In the genomic region with DNA sequence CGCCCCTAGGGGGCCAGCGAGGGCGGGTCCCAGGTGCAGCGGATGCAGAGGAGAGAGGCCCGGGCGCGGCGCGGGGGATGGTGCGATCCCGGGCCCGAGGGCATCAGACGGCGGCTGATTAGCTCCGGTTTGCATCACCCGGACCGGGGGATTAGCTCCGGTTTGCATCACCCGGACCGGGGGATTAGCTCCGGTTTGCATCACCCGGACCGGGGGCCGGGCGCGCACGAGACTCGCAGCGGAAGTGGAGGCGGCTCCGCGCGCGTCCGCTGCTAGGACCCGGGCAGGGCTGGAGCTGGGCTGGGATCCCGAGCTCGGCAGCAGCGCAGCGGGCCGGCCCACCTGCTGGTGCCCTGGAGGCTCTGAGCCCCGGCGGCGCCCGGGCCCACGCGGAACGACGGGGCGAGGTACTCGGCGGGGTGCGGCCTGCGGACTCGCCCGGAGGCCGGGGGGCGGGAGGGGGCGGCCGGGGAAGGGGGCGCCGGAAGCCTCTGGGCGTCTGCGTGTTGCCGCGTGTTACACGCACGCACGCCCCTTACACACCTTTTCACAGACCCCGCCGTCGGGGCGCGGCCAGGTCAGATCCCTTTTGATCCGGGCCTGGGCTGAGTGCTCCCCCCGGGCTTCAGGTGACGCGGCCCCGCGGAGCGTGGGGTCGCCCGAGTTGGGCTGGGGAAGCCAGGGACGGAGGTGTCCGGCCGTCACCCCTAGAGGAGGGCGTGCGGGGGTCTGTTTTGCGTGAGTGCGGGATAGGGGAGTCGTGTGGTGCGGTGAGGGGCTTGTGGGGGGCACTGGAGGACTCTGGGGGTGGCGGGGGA, we compare ENCODE assay signal across 1 cellular context.
TF ChIP-seq lines count a peak whose summit lies in the region.

No MANE protein-coding gene starts in this region.

TF ChIP-seq in SK-N-SH, 30 proteins besides CTCF, POLR2A, EP300 and RAD21 (continued from another document):
- TF ChIP-seq TAF1 (IDR thresholded peaks at IDR 0.05; ENCODE audit: borderline replicate concordance, low read depth, low read length) (peak; percentile 50; the same call in 1 of the 2 replicates), SIN3A (IDR thresholded peaks at IDR 0.05; ENCODE audit: borderline replicate concordance, low read depth, low read length) (0 out of 2 replicates have a peak, but pooled peaks have one; percentile 38), CHD2 (IDR thresholded peaks at IDR 0.05; ENCODE audit: low read length, partially characterized antibody) (no peak), RXRA (IDR thresholded peaks at IDR 0.05; ENCODE audit: borderline replicate concordance, low read depth) (no peak), FOXJ3 (CRISPR knock-in tag; IDR thresholded peaks at IDR 0.05) (no peak), RCOR1 (IDR thresholded peaks at IDR 0.05; ENCODE audit: low read length) (no peak), YY1 (IDR thresholded peaks at IDR 0.05; ENCODE audit: low read depth) (0 out of 2 replicates have a peak, but pooled peaks have one; percentile 28), TEAD4 (IDR thresholded peaks at IDR 0.05; ENCODE audit: borderline replicate concordance, insufficient read depth) (no peak), EZH2phosphoT487 (IDR thresholded peaks at IDR 0.05; ENCODE audit: borderline replicate concordance, low read depth) (no peak), MEF2A (IDR thresholded peaks at IDR 0.05; ENCODE audit: borderline replicate concordance, low read depth) (no peak), FOXM1 (IDR thresholded peaks at IDR 0.05; ENCODE audit: low read depth) (no peak)
- TF ChIP-seq, protein P1, sequence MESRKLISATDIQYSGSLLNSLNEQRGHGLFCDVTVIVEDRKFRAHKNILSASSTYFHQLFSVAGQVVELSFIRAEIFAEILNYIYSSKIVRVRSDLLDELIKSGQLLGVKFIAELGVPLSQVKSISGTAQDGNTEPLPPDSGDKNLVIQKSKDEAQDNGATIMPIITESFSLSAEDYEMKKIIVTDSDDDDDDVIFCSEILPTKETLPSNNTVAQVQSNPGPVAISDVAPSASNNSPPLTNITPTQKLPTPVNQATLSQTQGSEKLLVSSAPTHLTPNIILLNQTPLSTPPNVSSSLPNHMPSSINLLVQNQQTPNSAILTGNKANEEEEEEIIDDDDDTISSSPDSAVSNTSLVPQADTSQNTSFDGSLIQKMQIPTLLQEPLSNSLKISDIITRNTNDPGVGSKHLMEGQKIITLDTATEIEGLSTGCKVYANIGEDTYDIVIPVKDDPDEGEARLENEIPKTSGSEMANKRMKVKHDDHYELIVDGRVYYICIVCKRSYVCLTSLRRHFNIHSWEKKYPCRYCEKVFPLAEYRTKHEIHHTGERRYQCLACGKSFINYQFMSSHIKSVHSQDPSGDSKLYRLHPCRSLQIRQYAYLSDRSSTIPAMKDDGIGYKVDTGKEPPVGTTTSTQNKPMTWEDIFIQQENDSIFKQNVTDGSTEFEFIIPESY (IDR thresholded peaks at IDR 0.05; ENCODE audit: borderline replicate concordance, low read depth), result no peak
- TF ChIP-seq, protein P2, sequence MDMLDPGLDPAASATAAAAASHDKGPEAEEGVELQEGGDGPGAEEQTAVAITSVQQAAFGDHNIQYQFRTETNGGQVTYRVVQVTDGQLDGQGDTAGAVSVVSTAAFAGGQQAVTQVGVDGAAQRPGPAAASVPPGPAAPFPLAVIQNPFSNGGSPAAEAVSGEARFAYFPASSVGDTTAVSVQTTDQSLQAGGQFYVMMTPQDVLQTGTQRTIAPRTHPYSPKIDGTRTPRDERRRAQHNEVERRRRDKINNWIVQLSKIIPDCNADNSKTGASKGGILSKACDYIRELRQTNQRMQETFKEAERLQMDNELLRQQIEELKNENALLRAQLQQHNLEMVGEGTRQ (IDR thresholded peaks at IDR 0.05; ENCODE audit: borderline replicate concordance, low read depth, low read length), result no peak
- TF ChIP-seq, protein P3, sequence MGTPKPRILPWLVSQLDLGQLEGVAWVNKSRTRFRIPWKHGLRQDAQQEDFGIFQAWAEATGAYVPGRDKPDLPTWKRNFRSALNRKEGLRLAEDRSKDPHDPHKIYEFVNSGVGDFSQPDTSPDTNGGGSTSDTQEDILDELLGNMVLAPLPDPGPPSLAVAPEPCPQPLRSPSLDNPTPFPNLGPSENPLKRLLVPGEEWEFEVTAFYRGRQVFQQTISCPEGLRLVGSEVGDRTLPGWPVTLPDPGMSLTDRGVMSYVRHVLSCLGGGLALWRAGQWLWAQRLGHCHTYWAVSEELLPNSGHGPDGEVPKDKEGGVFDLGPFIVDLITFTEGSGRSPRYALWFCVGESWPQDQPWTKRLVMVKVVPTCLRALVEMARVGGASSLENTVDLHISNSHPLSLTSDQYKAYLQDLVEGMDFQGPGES (IDR thresholded peaks at IDR 0.05; ENCODE audit: low read depth, low read length), result no peak
- TF ChIP-seq, protein P4, sequence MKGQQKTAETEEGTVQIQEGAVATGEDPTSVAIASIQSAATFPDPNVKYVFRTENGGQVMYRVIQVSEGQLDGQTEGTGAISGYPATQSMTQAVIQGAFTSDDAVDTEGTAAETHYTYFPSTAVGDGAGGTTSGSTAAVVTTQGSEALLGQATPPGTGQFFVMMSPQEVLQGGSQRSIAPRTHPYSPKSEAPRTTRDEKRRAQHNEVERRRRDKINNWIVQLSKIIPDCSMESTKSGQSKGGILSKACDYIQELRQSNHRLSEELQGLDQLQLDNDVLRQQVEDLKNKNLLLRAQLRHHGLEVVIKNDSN (IDR thresholded peaks at IDR 0.05; ENCODE audit: borderline replicate concordance, low read depth), result no peak
- TF ChIP-seq, protein P5, sequence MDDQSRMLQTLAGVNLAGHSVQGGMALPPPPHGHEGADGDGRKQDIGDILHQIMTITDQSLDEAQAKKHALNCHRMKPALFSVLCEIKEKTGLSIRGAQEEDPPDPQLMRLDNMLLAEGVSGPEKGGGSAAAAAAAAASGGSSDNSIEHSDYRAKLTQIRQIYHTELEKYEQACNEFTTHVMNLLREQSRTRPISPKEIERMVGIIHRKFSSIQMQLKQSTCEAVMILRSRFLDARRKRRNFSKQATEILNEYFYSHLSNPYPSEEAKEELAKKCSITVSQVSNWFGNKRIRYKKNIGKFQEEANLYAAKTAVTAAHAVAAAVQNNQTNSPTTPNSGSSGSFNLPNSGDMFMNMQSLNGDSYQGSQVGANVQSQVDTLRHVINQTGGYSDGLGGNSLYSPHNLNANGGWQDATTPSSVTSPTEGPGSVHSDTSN (IDR thresholded peaks at IDR 0.05), result no peak
TF ChIP-seq in SK-N-SH: peak in this region for 7.
